ENCODE assay signal across 1 cellular context in genomic region chr2:70964596-70965386, GRCh38.
TF ChIP-seq lines count a peak whose summit lies in the region.

No MANE protein-coding gene starts in this region.

TF ChIP-seq in SK-N-SH treated with all-trans-retinoic acid at 6 μM for 48 hours, 23 proteins besides CTCF, POLR2A, EP300 and RAD21 (continued from another document):
- no peak for TF ChIP-seq BACH2 (CRISPR knock-in tag; IDR thresholded peaks at IDR 0.05; ENCODE audit: borderline replicate concordance)
- no peak for TF ChIP-seq SNAI2 (CRISPR knock-in tag; IDR thresholded peaks at IDR 0.05)
- no peak for TF ChIP-seq ZNF8 (CRISPR knock-in tag; IDR thresholded peaks at IDR 0.05)
- no peak for TF ChIP-seq ZFP30 (CRISPR knock-in tag; IDR thresholded peaks at IDR 0.05)
- TF ChIP-seq TCF4 (CRISPR knock-in tag; IDR thresholded peaks at IDR 0.05; ENCODE audit: borderline replicate concordance) = no peak
- no peak for TF ChIP-seq CSDC2 (CRISPR knock-in tag; IDR thresholded peaks at IDR 0.05)
- no peak for TF ChIP-seq GLIS3 (CRISPR knock-in tag; IDR thresholded peaks at IDR 0.05)
- TF ChIP-seq OSR1 (CRISPR knock-in tag; IDR thresholded peaks at IDR 0.05) = no peak
- TF ChIP-seq ZNF565 (CRISPR knock-in tag; conservative IDR thresholded peaks at IDR 0.05; ENCODE audit: low read depth) = no peak
- no peak for TF ChIP-seq ZFP3 (CRISPR knock-in tag; IDR thresholded peaks at IDR 0.05)
